20 cellular contexts compared by ENCODE assay signal in genomic region chr9:107294756-107295155, GRCh38. TPM values are rescaled to one million over a fixed set of nuclear protein-coding genes. Genes with fewer than 3 reads are reported as not detected.
DNase-seq lines count a peak whose midpoint lies in the region; ATAC-seq and TF ChIP-seq lines count a peak whose summit lies in the region.
"Had no signal": no experiment of that assay in that cellular context is flagged by ENCODE, and none has a peak within 500 bp of the region (broad histone marks: within the 10 kb centered on the region; RNA-seq: fewer than 3 reads in every experiment).

No MANE protein-coding gene starts in this region.

- intact Hi-C loops in CD8-positive, alpha-beta T cell (cut with DNase I, micrococcal nuclease): no loop called here

- ATAC-seq in CD8-positive, alpha-beta T cell: no peak
- ATAC-seq in central memory CD8-positive, alpha-beta T cell (replicated peaks; ENCODE audit: extremely low read depth, poor library complexity, severe bottlenecking): no peak
- ATAC-seq: activated CD4-positive, CD25-positive, alpha-beta regulatory T cell treated with anti-CD3 and anti-CD28 coated beads, Interleukin-2, amount 50 U/mL, for 24 hours; left lung; mucosa of descending colon; Panc1 had no signal

- CTCF ChIA-PET in CD8-positive, alpha-beta T cell (lab: Charles Lee): no interaction called here
- CTCF ChIA-PET in HEK293 (lab: Yijun Ruan, JAX): interaction anchor here (0.6 kb wide), 1 partner anchor 9 kb away, joined by 3 read pairs; no protein-coding TSS in a partner anchor
- CTCF ChIA-PET in activated CD4-positive, alpha-beta memory T cell treated with anti-CD3 and anti-CD28 coated beads, Interleukin-2, amount 10 ng/mL, durations not matched to agents 7 days and 5 days (lab: Charles Lee): no interaction called here

- H3K36me3 Mint-ChIP-seq in CD8-positive, alpha-beta T cell: no peaks in the 10 kb centered on the region
- peaks cover 8% of the 10 kb centered on the region for H3K36me3 Mint-ChIP-seq in central memory CD8-positive, alpha-beta T cell (ENCODE audit: insufficient read depth)
- peaks cover 20% of the 10 kb centered on the region for H3K36me3 Mint-ChIP-seq in activated CD4-positive, alpha-beta memory T cell treated with anti-CD3 and anti-CD28 coated beads, Interleukin-2, amount 10 ng/mL, durations not matched to agents 7 days and 5 days (ENCODE audit: low read depth)

- H3K27me3 ChIP-seq in CD8-positive, alpha-beta T cell (ENCODE audit: insufficient read depth, low read length): no peaks in the 10 kb centered on the region
- H3K27me3 ChIP-seq in neutrophil: no peaks in the 10 kb centered on the region
- H3K27me3 ChIP-seq: left lung, ovary, sigmoid colon, SJSA1, thyroid gland had no signal

- peak overlapping the region; percentile 42 for H3K27ac Mint-ChIP-seq in CD8-positive, alpha-beta T cell
- H3K27ac Mint-ChIP-seq in central memory CD8-positive, alpha-beta T cell (ENCODE audit: low read depth): peak overlapping the region; percentile 27
- H3K27ac Mint-ChIP-seq in activated CD4-positive, alpha-beta memory T cell treated with anti-CD3 and anti-CD28 coated beads, Interleukin-2, amount 10 ng/mL, durations not matched to agents 7 days and 5 days: no peak overlapping the region

- H3K9me3 ChIP-seq in CD8-positive, alpha-beta T cell (ENCODE audit: low read length): no peaks in the 10 kb centered on the region
- H3K9me3 ChIP-seq in HEK293 (ENCODE audit: control insufficient read depth, insufficient read depth, low read depth, low read length): no peaks in the 10 kb centered on the region
- H3K9me3 ChIP-seq in neutrophil: no peaks in the 10 kb centered on the region
- H3K9me3 ChIP-seq: left lung, mucosa of descending colon, ovary, sigmoid colon, SJSA1, thyroid gland had no signal

- H3K4me3 Mint-ChIP-seq in CD8-positive, alpha-beta T cell: no peak overlapping the region
- H3K4me3 Mint-ChIP-seq in central memory CD8-positive, alpha-beta T cell: peak overlapping the region; percentile 6
- no peak overlapping the region for H3K4me3 Mint-ChIP-seq in activated CD4-positive, alpha-beta memory T cell treated with anti-CD3 and anti-CD28 coated beads, Interleukin-2, amount 10 ng/mL, durations not matched to agents 7 days and 5 days

- POLR2A ChIA-PET in CD8-positive, alpha-beta T cell (lab: Charles Lee): no interaction called here
- POLR2A ChIA-PET in HEK293 (lab: Yijun Ruan, JAX): no interaction called here
- POLR2A ChIA-PET in activated CD4-positive, alpha-beta memory T cell treated with anti-CD3 and anti-CD28 coated beads, Interleukin-2, amount 10 ng/mL, durations not matched to agents 7 days and 5 days (lab: Charles Lee): no interaction called here

- no peak for TF ChIP-seq CTCF in CD8-positive, alpha-beta T cell (IDR thresholded peaks at IDR 0.05)
- TF ChIP-seq CTCF in HEK293 (tag by site-specific recombination; IDR thresholded peaks at IDR 0.05) (no peak), neutrophil (IDR thresholded peaks at IDR 0.05) (no peak)

- peaks cover 49% of the 10 kb centered on the region for H3K4me1 ChIP-seq in CD8-positive, alpha-beta T cell (ENCODE audit: insufficient read depth, low read length)
- peaks cover 21% of the 10 kb centered on the region for H3K4me1 ChIP-seq in HEK293 (ENCODE audit: control insufficient read depth, insufficient read depth, low read length)
- no peaks in the 10 kb centered on the region for H3K4me1 ChIP-seq in neutrophil (ENCODE audit: control insufficient read depth in 1 of 2, insufficient read depth in 1 of 2, low read depth in 1 of 2, low read length in 1 of 2)
- H3K4me1 ChIP-seq: SJSA1 had no signal

- no peaks in the 10 kb centered on the region for H3K9me3 Mint-ChIP-seq in CD8-positive, alpha-beta T cell
- H3K9me3 Mint-ChIP-seq in central memory CD8-positive, alpha-beta T cell: no peaks in the 10 kb centered on the region
- no peaks in the 10 kb centered on the region for H3K9me3 Mint-ChIP-seq in activated CD4-positive, alpha-beta memory T cell treated with anti-CD3 and anti-CD28 coated beads, Interleukin-2, amount 10 ng/mL, durations not matched to agents 7 days and 5 days

- no peak for DNase-seq in CD8-positive, alpha-beta T cell
- DNase-seq in central memory CD8-positive, alpha-beta T cell (ENCODE audit: low spot score in 2 of 2): no peak
- DNase-seq in activated CD4-positive, alpha-beta memory T cell treated with anti-CD3 and anti-CD28 coated beads, Interleukin-2, amount 10 ng/mL, durations not matched to agents 7 days and 5 days: no peak
- DNase-seq in NCI-H510A (lab: John Stamatoyannopoulos, UW) (no peak), ecto neural progenitor cell (ENCODE audit: low spot score) (no peak)
- DNase-seq: amygdala; COR-L47; left lung; mucosa of descending colon; NCI-H1417 treated with DMSO at 0.1 percent for 48 hours; ovary; sigmoid colon; stimulated activated naive CD4-positive, alpha-beta T cell treated with Interleukin-2 at 50 U/mL for 16 hours; T-helper 9 cell; thyroid gland had no signal

- H3K4me1 Mint-ChIP-seq in CD8-positive, alpha-beta T cell (ENCODE audit: low read depth): peaks cover 69% of the 10 kb centered on the region
- H3K4me1 Mint-ChIP-seq in central memory CD8-positive, alpha-beta T cell: peaks cover 46% of the 10 kb centered on the region
- H3K4me1 Mint-ChIP-seq in activated CD4-positive, alpha-beta memory T cell treated with anti-CD3 and anti-CD28 coated beads, Interleukin-2, amount 10 ng/mL, durations not matched to agents 7 days and 5 days: peaks cover 44% of the 10 kb centered on the region

- H3K27ac ChIP-seq in CD8-positive, alpha-beta T cell (ENCODE audit: low read depth, low read length): no peak overlapping the region
- H3K27ac ChIP-seq in HEK293 (ENCODE audit: extremely low read depth, low read depth, low read length) (no peak overlapping the region), neutrophil (peak overlapping the region; percentile 7)
- H3K27ac ChIP-seq: left lung, ovary, sigmoid colon, SJSA1, thyroid gland had no signal

- no peaks in the 10 kb centered on the region for H3K36me3 ChIP-seq in CD8-positive, alpha-beta T cell (ENCODE audit: insufficient read depth, low read length)
- H3K36me3 ChIP-seq in HEK293 (ENCODE audit: control insufficient read depth in 2 of 2, insufficient read depth in 1 of 2, low read length in 2 of 2) (peaks cover 0 to 3% of the 10 kb centered on the region in 2 experiments; a peak in 1 of 3 replicates), neutrophil (no peaks in the 10 kb centered on the region)
- H3K36me3 ChIP-seq: left lung, ovary, sigmoid colon, thyroid gland had no signal

- H3K4me3 ChIP-seq in CD8-positive, alpha-beta T cell (ENCODE audit: low read depth, low read length): no peak overlapping the region
- H3K4me3 ChIP-seq in HEK293 (ENCODE audit: low read depth, low read length) (no peak overlapping the region), neutrophil (ENCODE audit: low read depth in 1 of 2, low read length in 1 of 2) (no peak overlapping the region)
- H3K4me3 ChIP-seq: left lung, mucosa of descending colon, ovary, sigmoid colon, SJSA1, thyroid gland had no signal

- no peaks in the 10 kb centered on the region for H3K27me3 Mint-ChIP-seq in CD8-positive, alpha-beta T cell (ENCODE audit: low read depth)
- H3K27me3 Mint-ChIP-seq in central memory CD8-positive, alpha-beta T cell: no peaks in the 10 kb centered on the region
- H3K27me3 Mint-ChIP-seq in activated CD4-positive, alpha-beta memory T cell treated with anti-CD3 and anti-CD28 coated beads, Interleukin-2, amount 10 ng/mL, durations not matched to agents 7 days and 5 days: no peaks in the 10 kb centered on the region

TF ChIP-seq in HEK293, 187 proteins besides CTCF, POLR2A, EP300 and RAD21:
- TF ChIP-seq ZNF341 (tag by site-specific recombination; IDR thresholded peaks at IDR 0.05; ENCODE audit: low read depth): peak; percentile 37; the same call in 1 of the 2 replicates
- no peak for TF ChIP-seq PBX3 (CRISPR knock-in tag; IDR thresholded peaks at IDR 0.05)
TF ChIP-seq in HEK293: peak in this region for 1.

RNA-seq across cellular contexts. Expression of gene RAD23B, which starts 11.7 kb away (rescaled TPM):
- total RNA-seq in CD8-positive, alpha-beta T cell: 10 to 100 TPM; 82.9 to 91.0 TPM
- 10 to 100 TPM; 89.4 to 91.0 TPM for total RNA-seq in activated CD4-positive, alpha-beta memory T cell treated with anti-CD3 and anti-CD28 coated beads, Interleukin-2, amount 10 ng/mL, durations not matched to agents 7 days and 5 days
